In genomic region chrX:93695981-93696380, GRCh38 we compare ENCODE assay signal across 1 cellular context.
TF ChIP-seq lines count a peak whose summit lies in the region.

No MANE protein-coding gene starts in this region.

TF ChIP-seq in GM23338, 12 proteins besides CTCF, POLR2A, EP300 and RAD21 (continued from another document):
- TF ChIP-seq, protein P1, sequence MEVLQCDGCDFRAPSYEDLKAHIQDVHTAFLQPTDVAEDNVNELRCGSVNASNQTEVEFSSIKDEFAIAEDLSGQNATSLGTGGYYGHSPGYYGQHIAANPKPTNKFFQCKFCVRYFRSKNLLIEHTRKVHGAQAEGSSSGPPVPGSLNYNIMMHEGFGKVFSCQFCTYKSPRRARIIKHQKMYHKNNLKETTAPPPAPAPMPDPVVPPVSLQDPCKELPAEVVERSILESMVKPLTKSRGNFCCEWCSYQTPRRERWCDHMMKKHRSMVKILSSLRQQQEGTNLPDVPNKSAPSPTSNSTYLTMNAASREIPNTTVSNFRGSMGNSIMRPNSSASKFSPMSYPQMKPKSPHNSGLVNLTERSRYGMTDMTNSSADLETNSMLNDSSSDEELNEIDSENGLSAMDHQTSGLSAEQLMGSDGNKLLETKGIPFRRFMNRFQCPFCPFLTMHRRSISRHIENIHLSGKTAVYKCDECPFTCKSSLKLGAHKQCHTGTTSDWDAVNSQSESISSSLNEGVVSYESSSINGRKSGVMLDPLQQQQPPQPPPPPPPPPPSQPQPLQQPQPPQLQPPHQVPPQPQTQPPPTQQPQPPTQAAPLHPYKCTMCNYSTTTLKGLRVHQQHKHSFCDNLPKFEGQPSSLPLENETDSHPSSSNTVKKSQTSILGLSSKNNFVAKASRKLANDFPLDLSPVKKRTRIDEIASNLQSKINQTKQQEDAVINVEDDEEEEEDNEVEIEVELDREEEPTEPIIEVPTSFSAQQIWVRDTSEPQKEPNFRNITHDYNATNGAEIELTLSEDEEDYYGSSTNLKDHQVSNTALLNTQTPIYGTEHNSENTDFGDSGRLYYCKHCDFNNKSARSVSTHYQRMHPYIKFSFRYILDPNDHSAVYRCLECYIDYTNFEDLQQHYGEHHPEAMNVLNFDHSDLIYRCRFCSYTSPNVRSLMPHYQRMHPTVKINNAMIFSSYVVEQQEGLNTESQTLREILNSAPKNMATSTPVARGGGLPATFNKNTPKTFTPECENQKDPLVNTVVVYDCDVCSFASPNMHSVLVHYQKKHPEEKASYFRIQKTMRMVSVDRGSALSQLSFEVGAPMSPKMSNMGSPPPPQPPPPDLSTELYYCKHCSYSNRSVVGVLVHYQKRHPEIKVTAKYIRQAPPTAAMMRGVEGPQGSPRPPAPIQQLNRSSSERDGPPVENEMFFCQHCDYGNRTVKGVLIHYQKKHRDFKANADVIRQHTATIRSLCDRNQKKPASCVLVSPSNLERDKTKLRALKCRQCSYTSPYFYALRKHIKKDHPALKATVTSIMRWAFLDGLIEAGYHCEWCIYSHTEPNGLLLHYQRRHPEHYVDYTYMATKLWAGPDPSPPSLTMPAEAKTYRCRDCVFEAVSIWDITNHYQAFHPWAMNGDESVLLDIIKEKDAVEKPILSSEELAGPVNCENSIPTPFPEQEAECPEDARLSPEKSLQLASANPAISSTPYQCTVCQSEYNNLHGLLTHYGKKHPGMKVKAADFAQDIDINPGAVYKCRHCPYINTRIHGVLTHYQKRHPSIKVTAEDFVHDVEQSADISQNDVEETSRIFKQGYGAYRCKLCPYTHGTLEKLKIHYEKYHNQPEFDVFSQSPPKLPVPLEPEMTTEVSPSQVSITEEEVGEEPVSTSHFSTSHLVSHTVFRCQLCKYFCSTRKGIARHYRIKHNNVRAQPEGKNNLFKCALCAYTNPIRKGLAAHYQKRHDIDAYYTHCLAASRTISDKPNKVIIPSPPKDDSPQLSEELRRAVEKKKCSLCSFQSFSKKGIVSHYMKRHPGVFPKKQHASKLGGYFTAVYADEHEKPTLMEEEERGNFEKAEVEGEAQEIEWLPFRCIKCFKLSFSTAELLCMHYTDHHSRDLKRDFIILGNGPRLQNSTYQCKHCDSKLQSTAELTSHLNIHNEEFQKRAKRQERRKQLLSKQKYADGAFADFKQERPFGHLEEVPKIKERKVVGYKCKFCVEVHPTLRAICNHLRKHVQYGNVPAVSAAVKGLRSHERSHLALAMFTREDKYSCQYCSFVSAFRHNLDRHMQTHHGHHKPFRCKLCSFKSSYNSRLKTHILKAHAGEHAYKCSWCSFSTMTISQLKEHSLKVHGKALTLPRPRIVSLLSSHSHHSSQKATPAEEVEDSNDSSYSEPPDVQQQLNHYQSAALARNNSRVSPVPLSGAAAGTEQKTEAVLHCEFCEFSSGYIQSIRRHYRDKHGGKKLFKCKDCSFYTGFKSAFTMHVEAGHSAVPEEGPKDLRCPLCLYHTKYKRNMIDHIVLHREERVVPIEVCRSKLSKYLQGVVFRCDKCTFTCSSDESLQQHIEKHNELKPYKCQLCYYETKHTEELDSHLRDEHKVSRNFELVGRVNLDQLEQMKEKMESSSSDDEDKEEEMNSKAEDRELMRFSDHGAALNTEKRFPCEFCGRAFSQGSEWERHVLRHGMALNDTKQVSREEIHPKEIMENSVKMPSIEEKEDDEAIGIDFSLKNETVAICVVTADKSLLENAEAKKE (CRISPR knock-in tag; IDR thresholded peaks at IDR 0.05) = no peak
- TF ChIP-seq EZH2 (IDR thresholded peaks at IDR 0.05; ENCODE audit: low read depth, unreplicated experiment) = no peak
- TF ChIP-seq CREB1 (CRISPR knock-in tag; IDR thresholded peaks at IDR 0.05; ENCODE audit: low read depth) = no peak
- no peak for TF ChIP-seq POLR2AphosphoS5 (IDR thresholded peaks at IDR 0.05; ENCODE audit: low read depth)
- no peak for TF ChIP-seq ZNF331 (CRISPR knock-in tag; IDR thresholded peaks at IDR 0.05; ENCODE audit: low read depth)
